In the genomic region with DNA sequence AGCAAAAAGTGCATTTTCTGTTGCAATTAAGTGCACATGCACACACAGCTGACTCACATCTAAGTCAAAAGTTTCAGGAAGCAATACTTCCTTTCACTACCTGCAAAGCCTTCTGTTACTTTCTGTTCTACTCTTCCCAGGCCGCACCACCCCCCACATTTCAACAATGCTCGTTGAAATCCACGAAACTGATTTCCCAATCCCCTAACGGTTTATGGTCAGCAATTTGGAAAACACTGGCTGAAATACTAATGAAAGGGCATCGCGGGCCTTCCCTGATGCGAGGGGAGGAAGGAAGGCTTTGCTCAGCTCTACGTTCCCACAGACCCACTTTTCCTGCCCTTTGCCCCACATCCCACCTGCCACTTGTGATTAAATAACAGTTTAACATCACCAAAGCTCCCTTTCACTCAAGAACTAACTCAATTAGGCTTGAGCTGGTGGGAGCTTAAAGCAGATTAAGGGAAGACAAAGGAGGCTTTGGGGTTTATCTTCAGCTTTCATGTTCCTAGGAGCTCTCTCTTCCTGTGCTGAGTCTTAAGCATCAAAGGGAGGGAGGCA, we compare ENCODE assay signal across 8 cellular contexts.
DNase-seq lines count a peak whose midpoint lies in the region; ATAC-seq and TF ChIP-seq lines count a peak whose summit lies in the region.

No MANE protein-coding gene starts in this region.

- peak overlapping the region; percentile 76 for H3K27ac Mint-ChIP-seq in T-helper 2 cell treated with Interferon-gamma antibody and Interleukin-4, amounts not matched to agents 5 μg/mL and 100 μg/mL, for 36 hours

- H3K27ac ChIP-seq in right atrium auricular region, result peak overlapping the region in 1 of 2 donors; percentile 33

- H3K9me3 Mint-ChIP-seq in T-helper 2 cell treated with Interferon-gamma antibody and Interleukin-4, amounts not matched to agents 5 μg/mL and 100 μg/mL, for 36 hours, result no peaks in the 10 kb centered on the region

- peaks cover 0 to 26% of the 10 kb centered on the region in 2 donors for H3K4me1 ChIP-seq in right atrium auricular region

- H3K36me3 Mint-ChIP-seq in T-helper 2 cell treated with Interferon-gamma antibody and Interleukin-4, amounts not matched to agents 5 μg/mL and 100 μg/mL, for 36 hours (ENCODE audit: low read depth), result no peaks in the 10 kb centered on the region

- no peaks in the 10 kb centered on the region for H3K27me3 Mint-ChIP-seq in T-helper 2 cell treated with Interferon-gamma antibody and Interleukin-4, amounts not matched to agents 5 μg/mL and 100 μg/mL, for 36 hours (ENCODE audit: low read depth)

- intact Hi-C loops in Right ventricle myocardium superior (cut with DNase I), result no loop called here
- intact Hi-C loops in left ventricle myocardium superior (cut with micrococcal nuclease), result no loop called here

- no peak overlapping the region for H3K4me3 ChIP-seq in right atrium auricular region

- no peak for TF ChIP-seq CTCF in right atrium auricular region (IDR thresholded peaks at IDR 0.05)

- DNase-seq in Right ventricle myocardium superior (peak; percentile 61), right atrium auricular region (ENCODE audit: low spot score) (no peak), left ventricle myocardium superior (no peak), superior temporal gyrus (ENCODE audit: extremely low spot score) (no peak)
- no peak for DNase-seq in T-helper 2 cell treated with Interferon-gamma antibody and Interleukin-4, amounts not matched to agents 5 μg/mL and 100 μg/mL, for 36 hours (ENCODE audit: low spot score)
- peak; percentile 10 for DNase-seq in stimulated activated CD4-positive, alpha-beta T cell treated with anti-CD3 and anti-CD28 coated beads, Interleukin-1b, Interleukin-23, amount 100 ng/mL, for 48 hours

- no peaks in the 10 kb centered on the region for H3K9me3 ChIP-seq in right atrium auricular region

- peaks cover 14% of the 10 kb centered on the region for H3K4me1 Mint-ChIP-seq in T-helper 2 cell treated with Interferon-gamma antibody and Interleukin-4, amounts not matched to agents 5 μg/mL and 100 μg/mL, for 36 hours (ENCODE audit: low read depth)

- no peaks in the 10 kb centered on the region for H3K36me3 ChIP-seq in right atrium auricular region

- ATAC-seq in Right ventricle myocardium superior (ENCODE audit: poor library complexity), result no peak
- ATAC-seq in left ventricle myocardium superior, result peak; percentile 12
- no peak for ATAC-seq in GM18520 (IDR thresholded peaks at IDR 0.05; ENCODE audit: unreplicated experiment)
- no peak for ATAC-seq in HG02759 (IDR thresholded peaks at IDR 0.05; ENCODE audit: unreplicated experiment)

- H3K4me3 Mint-ChIP-seq in T-helper 2 cell treated with Interferon-gamma antibody and Interleukin-4, amounts not matched to agents 5 μg/mL and 100 μg/mL, for 36 hours, result peak overlapping the region; percentile 78

- no peaks in the 10 kb centered on the region for H3K27me3 ChIP-seq in right atrium auricular region

Comparison
In these comparisons a context has a peak if more than half of its experiments do, and no peak if none do; other contexts are left out.
1. DNase-seq: peak in Right ventricle myocardium superior (single experiment) and stimulated activated CD4-positive, alpha-beta T cell treated with anti-CD3 and anti-CD28 coated beads, Interleukin-1b, Interleukin-23, amount 100 ng/mL, for 48 hours (single experiment); none in right atrium auricular region (single experiment), T-helper 2 cell treated with Interferon-gamma antibody and Interleukin-4, amounts not matched to agents 5 μg/mL and 100 μg/mL, for 36 hours (single experiment), left ventricle myocardium superior (single experiment) and superior temporal gyrus (single experiment).